1 cellular context compared by ENCODE assay signal in genomic region chr22:38706885-38707180, GRCh38.
TF ChIP-seq lines count a peak whose summit lies in the region.

No MANE protein-coding gene starts in this region.

TF ChIP-seq in endothelial cell of umbilical vein, 7 proteins besides CTCF, POLR2A, EP300 and RAD21:
- TF ChIP-seq POLR2AphosphoS5 (IDR thresholded peaks at IDR 0.05; ENCODE audit: insufficient read depth, low read depth, low read length) (no peak), JUN (IDR thresholded peaks at IDR 0.05; ENCODE audit: borderline replicate concordance, insufficient read depth, insufficient read length, low read depth) (no peak), MAX (IDR thresholded peaks at IDR 0.05; ENCODE audit: insufficient read depth, insufficient read length) (no peak), MYC (IDR thresholded peaks at IDR 0.05; ENCODE audit: low read depth, low read length) (no peak)
